1 cellular context compared by ENCODE assay signal in the genomic region with DNA sequence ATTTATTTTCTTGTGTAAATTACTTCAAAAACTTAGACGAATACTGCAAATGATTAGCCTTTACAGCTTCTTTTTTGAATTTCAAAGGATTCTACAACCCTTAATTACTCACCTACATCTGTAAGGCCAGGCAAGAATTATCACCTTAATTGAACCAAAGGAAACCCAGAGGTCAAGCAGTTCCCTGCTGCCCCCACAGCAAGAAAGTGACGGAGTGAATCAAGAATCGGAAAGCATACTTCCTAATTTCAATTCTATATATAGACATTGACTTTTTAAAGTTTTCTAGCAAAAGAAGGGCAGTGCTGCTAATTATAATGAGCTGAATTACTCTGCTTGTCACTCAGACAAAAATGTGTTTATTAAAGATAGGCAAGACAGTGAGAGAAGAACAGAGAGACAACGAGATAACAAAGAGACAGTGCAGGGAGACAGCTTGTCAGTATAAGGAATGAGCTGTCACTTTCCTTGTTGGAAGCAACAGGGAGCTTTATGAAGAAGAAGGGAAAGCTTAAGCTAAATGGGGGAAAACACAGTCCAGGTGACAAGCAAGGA.
TF ChIP-seq lines count a peak whose summit lies in the region.

No MANE protein-coding gene starts in this region.

TF ChIP-seq in GM12878, 131 proteins besides CTCF, POLR2A, EP300 and RAD21 (continued from another document):
- TF ChIP-seq BHLHE40 (IDR thresholded peaks at IDR 0.05; ENCODE audit: borderline replicate concordance in 1 of 2, low read depth in 2 of 2, low read length in 1 of 2) (peak in 1 of 2 experiments; percentile 11; a peak in 1 of 4 replicates), POU2F2 (IDR thresholded peaks at IDR 0.05; ENCODE audit: borderline replicate concordance, low read depth, low read length) (no peak), NR2F1 (conservative IDR thresholded peaks at IDR 0.05) (peak; percentile 94), ATF7 (IDR thresholded peaks at IDR 0.05; ENCODE audit: low read depth) (peak; percentile 40), ZSCAN29 (IDR thresholded peaks at IDR 0.05) (no peak), MTA2 (IDR thresholded peaks at IDR 0.05; ENCODE audit: low read depth) (peak; percentile 84), SUZ12 (IDR thresholded peaks at IDR 0.05; ENCODE audit: unreplicated experiment) (no peak), EED (IDR thresholded peaks at IDR 0.05; ENCODE audit: low read depth) (peak; percentile 16; the same call in 1 of the 2 replicates), MXI1 (IDR thresholded peaks at IDR 0.05; ENCODE audit: low read depth, low read length) (peak; percentile 32; the same call in 1 of the 2 replicates), DPF2 (IDR thresholded peaks at IDR 0.05) (0 out of 2 replicates have a peak, but pooled peaks have one; percentile 5), NFIC (IDR thresholded peaks at IDR 0.05; ENCODE audit: low read depth, low read length) (peak; percentile 78), SRF (IDR thresholded peaks at IDR 0.05; ENCODE audit: low read depth in 2 of 2, low read length in 2 of 2) (no peak), MEF2A (IDR thresholded peaks at IDR 0.05; ENCODE audit: insufficient read depth, low read depth, low read length) (peak; percentile 82), ESRRA (IDR thresholded peaks at IDR 0.05; ENCODE audit: low read length) (0 out of 2 replicates have a peak, but pooled peaks have one; percentile 16), CREB1 (IDR thresholded peaks at IDR 0.05; ENCODE audit: low read depth) (0 out of 2 replicates have a peak, but pooled peaks have one; percentile 20), SP1 (IDR thresholded peaks at IDR 0.05; ENCODE audit: low read depth, low read length) (no peak), JUNB (IDR thresholded peaks at IDR 0.05) (no peak), MEF2B (IDR thresholded peaks at IDR 0.05; ENCODE audit: partially characterized antibody, poor library complexity, severe bottlenecking) (peak; percentile 74), CBX3 (IDR thresholded peaks at IDR 0.05; ENCODE audit: borderline replicate concordance, low read depth) (no peak), EGR1 (IDR thresholded peaks at IDR 0.05; ENCODE audit: borderline replicate concordance in 1 of 2, low read depth in 2 of 2, low read length in 2 of 2) (peak in 1 of 2 experiments; percentile 27; a peak in 1 of 3 replicates), CREM (IDR thresholded peaks at IDR 0.05; ENCODE audit: low read depth) (peak; percentile 65), IKZF2 (IDR thresholded peaks at IDR 0.05) (peak in 1 of 2 experiments; percentile 13; a peak in 2 of 4 replicates), IKZF1 (conservative IDR thresholded peaks at IDR 0.05) (peak; percentile 40), BCL11A (IDR thresholded peaks at IDR 0.05; ENCODE audit: low read depth, low read length) (peak; percentile 65; the same call in 1 of the 2 replicates)
- TF ChIP-seq, protein P1, sequence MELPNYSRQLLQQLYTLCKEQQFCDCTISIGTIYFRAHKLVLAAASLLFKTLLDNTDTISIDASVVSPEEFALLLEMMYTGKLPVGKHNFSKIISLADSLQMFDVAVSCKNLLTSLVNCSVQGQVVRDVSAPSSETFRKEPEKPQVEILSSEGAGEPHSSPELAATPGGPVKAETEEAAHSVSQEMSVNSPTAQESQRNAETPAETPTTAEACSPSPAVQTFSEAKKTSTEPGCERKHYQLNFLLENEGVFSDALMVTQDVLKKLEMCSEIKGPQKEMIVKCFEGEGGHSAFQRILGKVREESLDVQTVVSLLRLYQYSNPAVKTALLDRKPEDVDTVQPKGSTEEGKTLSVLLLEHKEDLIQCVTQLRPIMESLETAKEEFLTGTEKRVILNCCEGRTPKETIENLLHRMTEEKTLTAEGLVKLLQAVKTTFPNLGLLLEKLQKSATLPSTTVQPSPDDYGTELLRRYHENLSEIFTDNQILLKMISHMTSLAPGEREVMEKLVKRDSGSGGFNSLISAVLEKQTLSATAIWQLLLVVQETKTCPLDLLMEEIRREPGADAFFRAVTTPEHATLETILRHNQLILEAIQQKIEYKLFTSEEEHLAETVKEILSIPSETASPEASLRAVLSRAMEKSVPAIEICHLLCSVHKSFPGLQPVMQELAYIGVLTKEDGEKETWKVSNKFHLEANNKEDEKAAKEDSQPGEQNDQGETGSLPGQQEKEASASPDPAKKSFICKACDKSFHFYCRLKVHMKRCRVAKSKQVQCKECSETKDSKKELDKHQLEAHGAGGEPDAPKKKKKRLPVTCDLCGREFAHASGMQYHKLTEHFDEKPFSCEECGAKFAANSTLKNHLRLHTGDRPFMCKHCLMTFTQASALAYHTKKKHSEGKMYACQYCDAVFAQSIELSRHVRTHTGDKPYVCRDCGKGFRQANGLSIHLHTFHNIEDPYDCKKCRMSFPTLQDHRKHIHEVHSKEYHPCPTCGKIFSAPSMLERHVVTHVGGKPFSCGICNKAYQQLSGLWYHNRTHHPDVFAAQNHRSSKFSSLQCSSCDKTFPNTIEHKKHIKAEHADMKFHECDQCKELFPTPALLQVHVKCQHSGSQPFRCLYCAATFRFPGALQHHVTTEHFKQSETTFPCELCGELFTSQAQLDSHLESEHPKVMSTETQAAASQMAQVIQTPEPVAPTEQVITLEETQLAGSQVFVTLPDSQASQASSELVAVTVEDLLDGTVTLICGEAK (IDR thresholded peaks at IDR 0.05; ENCODE audit: borderline replicate concordance), result no peak; the same call in 1 of the 2 replicates
